ENCODE assay signal across 8 cellular contexts in genomic region chr10:30701471-30702173, GRCh38.
DNase-seq lines count a peak whose midpoint lies in the region; ATAC-seq and TF ChIP-seq lines count a peak whose summit lies in the region.

No MANE protein-coding gene starts in this region.

- no peaks in the 10 kb centered on the region for H3K36me3 ChIP-seq in KOPT-K1 (ENCODE audit: insufficient read depth, low read length)
- H3K36me3 ChIP-seq in esophagus squamous epithelium: no peaks in the 10 kb centered on the region
- H3K36me3 ChIP-seq in aorta (ENCODE audit: control insufficient read depth in 1 of 2, insufficient read depth in 2 of 2, low read length in 1 of 2): no peaks in the 10 kb centered on the region

- DNase-seq in activated CD4-positive, alpha-beta T cell treated with anti-CD3 and anti-CD28 coated beads, Interleukin-2, amount 50 U/mL, for 4 hours: peak; percentile 46 to 50
- DNase-seq in esophagus squamous epithelium (lab: John Stamatoyannopoulos, UW) (peak; percentile 10), NCI-H128 (lab: John Stamatoyannopoulos, UW; ENCODE audit: unreplicated experiment) (no peak), aorta (no peak)
- peak; percentile 71 for DNase-seq in stimulated activated CD4-positive, alpha-beta T cell treated with anti-CD3 and anti-CD28 coated beads, Interleukin-4, amount 100 ng/mL, for 1 hour

- H3K27ac ChIP-seq in KOPT-K1 (ENCODE audit: low read depth, low read length, poor library complexity, severe bottlenecking) (peak overlapping the region; percentile 99), esophagus squamous epithelium (peak overlapping the region in 3 of 4 donors; percentile 30 to 70 (median 62)), aorta (ENCODE audit: low read depth in 1 of 2, low read length in 2 of 2) (no peak overlapping the region)

- H3K4me3 ChIP-seq in esophagus squamous epithelium (peak overlapping the region in 1 of 4 donors; percentile 40), aorta (ENCODE audit: low read length in 2 of 2) (no peak overlapping the region)

- TF ChIP-seq CTCF in esophagus squamous epithelium (IDR thresholded peaks at IDR 0.05): no peak

- WGBS in esophagus squamous epithelium, 2 donors: 41 to 57% methylated on average over 11 to 12 of the region's 12 CpGs
- WGBS in aorta, 2 donors: 74 to 77% methylated on average over 12 of the region's 12 CpGs

- TF ChIP-seq POLR2A in GM15510 (IDR thresholded peaks at IDR 0.05; ENCODE audit: borderline replicate concordance, extremely low read depth, insufficient read length) (peak; percentile 37), esophagus squamous epithelium (IDR thresholded peaks at IDR 0.05) (peak in 1 of 4 donors; percentile 31)

- H3K4me1 ChIP-seq in esophagus squamous epithelium (peaks cover 0 to 9% (median 0%) of the 10 kb centered on the region in 3 donors), aorta (ENCODE audit: control insufficient read depth in 1 of 2, insufficient read depth in 2 of 2, low read length in 2 of 2) (no peaks in the 10 kb centered on the region)

- intact Hi-C loops in esophagus squamous epithelium (cut with DNase I): no loop called here
- intact Hi-C loops in aorta (cut with DNase I): no loop called here

- H3K9me3 ChIP-seq in KOPT-K1 (ENCODE audit: insufficient read depth, low read length, poor library complexity, severe bottlenecking) (no peaks in the 10 kb centered on the region), esophagus squamous epithelium (no peaks in the 10 kb centered on the region), aorta (ENCODE audit: control insufficient read depth, low read length) (no peaks in the 10 kb centered on the region)

- H3K27me3 ChIP-seq in esophagus squamous epithelium (peaks cover 0 to 5% (median 0%) of the 10 kb centered on the region in 4 donors), aorta (ENCODE audit: control insufficient read depth in 1 of 2, insufficient read depth in 2 of 2, low read length in 1 of 2) (no peaks in the 10 kb centered on the region)

- ATAC-seq in GM21717 (IDR thresholded peaks at IDR 0.05; ENCODE audit: unreplicated experiment) (peak; percentile 63), aorta (ENCODE audit: low FRiP score) (no peak)

Comparison
In these comparisons a context has a peak if more than half of its experiments do, and no peak if none do; other contexts are left out.
1. H3K27ac ChIP-seq: peak in KOPT-K1 (single experiment) and esophagus squamous epithelium (3 of 4); none in aorta (0 of 2).
2. DNase-seq: peak in activated CD4-positive, alpha-beta T cell treated with anti-CD3 and anti-CD28 coated beads, Interleukin-2, amount 50 U/mL, for 4 hours (2 of 2), esophagus squamous epithelium (single experiment) and stimulated activated CD4-positive, alpha-beta T cell treated with anti-CD3 and anti-CD28 coated beads, Interleukin-4, amount 100 ng/mL, for 1 hour (single experiment); none in NCI-H128 (single experiment) and aorta (0 of 2).